In genomic region chr10:28690545-28690944, GRCh38 we compare ENCODE assay signal across 38 cellular contexts.
"Had no signal": no experiment of that assay in that cellular context is flagged by ENCODE, and none has a peak within 500 bp of the region (broad histone marks: within the 10 kb centered on the region; RNA-seq: fewer than 3 reads in every experiment).

No MANE protein-coding gene starts in this region.

- H3K27me3 ChIP-seq: brain microvascular endothelial cell, Peyer's patch, SJSA1 had no signal

- ATAC-seq: activated CD8-positive, alpha-beta memory T cell treated with anti-CD3 and anti-CD28 coated beads, Interleukin-2, amount 10 ng/mL, durations not matched to agents 7 days and 5 days; activated naive CD8-positive, alpha-beta T cell treated with anti-CD3 and anti-CD28 coated beads, Interleukin-2, amount 50 U/mL, for 24 hours; PC-3 had no signal

- H3K4me1 Mint-ChIP-seq: activated B cell treated with CpG ODN at 0.5 μM for 24 hours; activated CD4-positive, alpha-beta memory T cell treated with anti-CD3 and anti-CD28 coated beads, Interleukin-2, amount 10 ng/mL, durations not matched to agents 7 days and 5 days; activated CD8-positive, alpha-beta memory T cell treated with anti-CD3 and anti-CD28 coated beads, Interleukin-2, amount 10 ng/mL, durations not matched to agents 7 days and 5 days; activated naive CD4-positive, alpha-beta T cell treated with anti-CD3 and anti-CD28 coated beads, Interleukin-2, amount 10 ng/mL, durations not matched to agents 7 days and 5 days; central memory CD8-positive, alpha-beta T cell had no signal

- H3K9ac ChIP-seq: SK-N-SH had no signal

- H3K4me2 ChIP-seq: SK-N-SH had no signal

- H3K36me3 Mint-ChIP-seq: activated CD8-positive, alpha-beta memory T cell treated with anti-CD3 and anti-CD28 coated beads, Interleukin-2, amount 10 ng/mL, durations not matched to agents 7 days and 5 days; activated naive CD4-positive, alpha-beta T cell treated with anti-CD3 and anti-CD28 coated beads, Interleukin-2, amount 10 ng/mL, durations not matched to agents 7 days and 5 days; activated naive CD8-positive, alpha-beta T cell had no signal

- H3K27ac ChIP-seq: brain microvascular endothelial cell, Peyer's patch, SJSA1, VCaP had no signal

- H3K4me3 Mint-ChIP-seq: activated B cell treated with CpG ODN at 0.5 μM for 24 hours; activated CD4-positive, alpha-beta memory T cell treated with anti-CD3 and anti-CD28 coated beads, Interleukin-2, amount 10 ng/mL, durations not matched to agents 7 days and 5 days; activated CD8-positive, alpha-beta memory T cell treated with anti-CD3 and anti-CD28 coated beads, Interleukin-2, amount 10 ng/mL, durations not matched to agents 7 days and 5 days; activated naive CD4-positive, alpha-beta T cell treated with anti-CD3 and anti-CD28 coated beads, Interleukin-2, amount 10 ng/mL, durations not matched to agents 7 days and 5 days; activated naive CD8-positive, alpha-beta T cell; activated naive CD8-positive, alpha-beta T cell treated with anti-CD3 and anti-CD28 coated beads, Interleukin-2, amount 50 U/mL, for 24 hours; central memory CD8-positive, alpha-beta T cell; T-helper 1 cell treated with Interleukin-12 subunit alpha and Interleukin-12 subunit beta and Interleukin-4 antibody, amounts not matched to agents 30 μg/mL and 1 μg/mL, for 36 hours; T-helper 2 cell treated with Interferon-gamma antibody and Interleukin-4, amounts not matched to agents 5 μg/mL and 100 μg/mL, for 36 hours had no signal

- DNase-seq: activated B cell treated with CpG ODN at 0.5 μM for 24 hours; activated CD4-positive, alpha-beta memory T cell treated with anti-CD3 and anti-CD28 coated beads, Interleukin-2, amount 10 ng/mL, durations not matched to agents 7 days and 5 days; activated CD4-positive, alpha-beta T cell treated with anti-CD3 and anti-CD28 coated beads for 48 hours; activated CD4-positive, CD25-positive, alpha-beta regulatory T cell treated with anti-CD3 and anti-CD28 coated beads, Interleukin-2, amount 50 U/mL, for 72 hours; activated CD8-positive, alpha-beta memory T cell treated with anti-CD3 and anti-CD28 coated beads for 24 hours; activated CD8-positive, alpha-beta memory T cell treated with anti-CD3 and anti-CD28 coated beads, Interleukin-2, amount 10 ng/mL, durations not matched to agents 7 days and 5 days; activated CD8-positive, alpha-beta memory T cell treated with anti-CD3 and anti-CD28 coated beads, Interleukin-2, amount 50 U/mL, for 48 hours; activated effector memory CD4-positive, alpha-beta T cell treated with Interleukin-2 at 50 U/mL for 16 hours; activated naive CD4-positive, alpha-beta T cell treated with anti-CD3 and anti-CD28 coated beads, Interleukin-2, amount 10 ng/mL, durations not matched to agents 7 days and 5 days; activated naive CD8-positive, alpha-beta T cell treated with anti-CD3 and anti-CD28 coated beads, Interleukin-2, amount 50 U/mL, for 24 hours; activated T-cell treated with anti-CD3 and anti-CD28 coated beads, Interleukin-2, amount 50 U/mL, for 48 hours; aorta; brain microvascular endothelial cell; MM.1S; MV-4-11; NCI-H1092 treated with DMSO at 0.1 percent for 48 hours; NCI-H1417; NCI-H146; NCI-H187 treated with DMSO at 0.1 percent for 48 hours; NCI-H2081; NCI-H2171 treated with DMSO at 0.1 percent for 48 hours; NCI-H2227 treated with DMSO at 0.1 percent for 48 hours; NCI-H446; NCI-H510A treated with DMSO at 0.1 percent for 48 hours; NCI-H69; NCI-H82; NK-92 treated with Interleukin-12 subunit alpha and Interleukin-12 subunit beta, amount 100 ng/mL, for 24 hours; PC-3; Peyer's patch; RPMI8226; SHP77 treated with DMSO at 0.1 percent for 48 hours; SK-N-SH had no signal

- H3K4me3 ChIP-seq: Peyer's patch, SJSA1 had no signal

- H3K9me3 ChIP-seq: Peyer's patch, SJSA1, SK-N-SH had no signal

- H3K9me3 Mint-ChIP-seq: activated B cell treated with CpG ODN at 0.5 μM for 24 hours; activated CD4-positive, alpha-beta memory T cell treated with anti-CD3 and anti-CD28 coated beads, Interleukin-2, amount 10 ng/mL, durations not matched to agents 7 days and 5 days; activated naive CD4-positive, alpha-beta T cell treated with anti-CD3 and anti-CD28 coated beads, Interleukin-2, amount 10 ng/mL, durations not matched to agents 7 days and 5 days; activated naive CD8-positive, alpha-beta T cell treated with anti-CD3 and anti-CD28 coated beads, Interleukin-2, amount 50 U/mL, for 24 hours; central memory CD8-positive, alpha-beta T cell; T-helper 1 cell treated with Interleukin-12 subunit alpha and Interleukin-12 subunit beta and Interleukin-4 antibody, amounts not matched to agents 30 μg/mL and 1 μg/mL, for 36 hours; T-helper 2 cell treated with Interferon-gamma antibody and Interleukin-4, amounts not matched to agents 5 μg/mL and 100 μg/mL, for 36 hours had no signal

- H3K4me1 ChIP-seq: Peyer's patch had no signal

- H3K36me3 ChIP-seq: brain microvascular endothelial cell, Peyer's patch, SJSA1 had no signal

- H3K27ac Mint-ChIP-seq: activated B cell treated with CpG ODN at 0.5 μM for 24 hours; activated CD4-positive, alpha-beta memory T cell treated with anti-CD3 and anti-CD28 coated beads, Interleukin-2, amount 10 ng/mL, durations not matched to agents 7 days and 5 days; activated CD8-positive, alpha-beta memory T cell treated with anti-CD3 and anti-CD28 coated beads, Interleukin-2, amount 10 ng/mL, durations not matched to agents 7 days and 5 days; activated naive CD4-positive, alpha-beta T cell treated with anti-CD3 and anti-CD28 coated beads, Interleukin-2, amount 10 ng/mL, durations not matched to agents 7 days and 5 days; activated naive CD8-positive, alpha-beta T cell; activated naive CD8-positive, alpha-beta T cell treated with anti-CD3 and anti-CD28 coated beads, Interleukin-2, amount 50 U/mL, for 24 hours; T-helper 1 cell treated with Interleukin-12 subunit alpha and Interleukin-12 subunit beta and Interleukin-4 antibody, amounts not matched to agents 30 μg/mL and 1 μg/mL, for 36 hours; T-helper 2 cell treated with Interferon-gamma antibody and Interleukin-4, amounts not matched to agents 5 μg/mL and 100 μg/mL, for 36 hours had no signal
